ENCODE assay signal across 15 cellular contexts in the genomic region with DNA sequence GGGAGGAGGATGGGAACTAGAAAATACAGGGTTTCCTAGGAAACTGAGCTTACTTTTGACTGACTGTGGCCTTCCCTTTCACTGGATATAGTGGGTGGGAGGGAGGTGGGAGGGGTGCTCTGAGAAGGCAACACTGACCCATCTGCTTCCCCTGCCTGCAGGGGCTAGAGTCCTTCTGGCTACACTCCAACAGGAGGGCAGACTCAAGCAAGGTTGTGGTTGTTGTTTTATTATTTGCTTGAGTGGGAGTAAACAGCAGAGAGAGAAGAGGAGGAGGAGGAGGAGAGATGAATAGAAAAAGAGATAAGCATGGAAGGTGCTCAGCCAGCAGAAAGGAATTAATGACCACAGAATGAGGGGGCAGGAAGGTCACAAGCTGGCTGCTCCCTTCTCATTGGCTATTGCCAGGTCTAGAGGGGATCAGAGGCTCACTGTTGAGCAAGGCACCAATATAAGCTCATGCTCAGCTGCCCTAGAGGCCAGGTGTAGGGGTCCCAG.
DNase-seq lines count a peak whose midpoint lies in the region; ATAC-seq lines count a peak whose summit lies in the region.
"Had no signal": no experiment of that assay in that cellular context is flagged by ENCODE, and none has a peak within 500 bp of the region (broad histone marks: within the 10 kb centered on the region; RNA-seq: fewer than 3 reads in every experiment).

No MANE protein-coding gene starts in this region.

- CTCF ChIA-PET in activated naive CD4-positive, alpha-beta T cell treated with anti-CD3 and anti-CD28 coated beads for 36 hours (lab: Charles Lee), result interaction anchor here (0.9 to 2.4 kb wide), 4 partner anchors 10 to 22 kb away, joined by 3 to 5 read pairs (median 4); no protein-coding TSS in a partner anchor

- no peak overlapping the region for H2AFZ ChIP-seq in Karpas-422 (ENCODE audit: low read length)

- no peak overlapping the region for H3K4me2 ChIP-seq in Karpas-422 (ENCODE audit: low read depth, low read length, poor library complexity, severe bottlenecking)

- peak; percentile 16 for ATAC-seq in sciatic nerve
- ATAC-seq: PC-3 had no signal

- no peaks in the 10 kb centered on the region; the same call in 1 of the 2 replicates for H3K36me3 ChIP-seq in Karpas-422 (ENCODE audit: insufficient read depth, low read length)
- H3K36me3 ChIP-seq in ectodermal cell (ENCODE audit: control insufficient read depth, insufficient read depth, low read length), result no peaks in the 10 kb centered on the region

- H3K4me1 Mint-ChIP-seq in activated naive CD4-positive, alpha-beta T cell treated with anti-CD3 and anti-CD28 coated beads for 36 hours (ENCODE audit: low read depth), result peaks cover 57% of the 10 kb centered on the region

- DNase-seq in Karpas-422 (no peak), NCI-H226 (peak; percentile 85), sciatic nerve (ENCODE audit: low spot score) (no peak), NCI-H1092 treated with DMSO at 0.1 percent for 48 hours (lab: John Stamatoyannopoulos, UW) (no peak)
- no peak for DNase-seq in activated naive CD4-positive, alpha-beta T cell treated with anti-CD3 and anti-CD28 coated beads for 36 hours
- no peak for DNase-seq in stimulated activated CD4-positive, alpha-beta T cell treated with anti-CD3 and anti-CD28 coated beads, Interleukin-4, amount 100 ng/mL, for 24 hours
- DNase-seq: activated CD4-positive, alpha-beta T cell treated with anti-CD3 and anti-CD28 coated beads, Interleukin-2, amount 50 U/mL, for 1 hour; activated T-cell treated with anti-CD3 and anti-CD28 coated beads, Interleukin-2, amount 50 U/mL, for 48 hours; CD4-positive, CD25-positive, alpha-beta regulatory T cell; HCEC 1CT; NCI-H2081; PC-3; T-helper 1 cell had no signal

- H3K27me3 ChIP-seq in Karpas-422 (ENCODE audit: low read length) (no peaks in the 10 kb centered on the region), ectodermal cell (ENCODE audit: control insufficient read depth, insufficient read depth, low read length, poor library complexity, severe bottlenecking) (no peaks in the 10 kb centered on the region)

- no peak overlapping the region for H3K9ac ChIP-seq in Karpas-422 (ENCODE audit: low read length)

- no peak overlapping the region for H3K27ac Mint-ChIP-seq in activated naive CD4-positive, alpha-beta T cell treated with anti-CD3 and anti-CD28 coated beads for 36 hours
- H3K27ac Mint-ChIP-seq: CD4-positive, CD25-positive, alpha-beta regulatory T cell; dendritic cell treated with granulocyte-macrophage colony-stimulating factor and Interleukin-4, amounts not matched to agents 40 ng/mL and 50 ng/mL, for 4 days had no signal

- H3K9me3 Mint-ChIP-seq in activated naive CD4-positive, alpha-beta T cell treated with anti-CD3 and anti-CD28 coated beads for 36 hours, result no peaks in the 10 kb centered on the region
- H3K9me3 Mint-ChIP-seq: CD4-positive, CD25-positive, alpha-beta regulatory T cell; dendritic cell treated with granulocyte-macrophage colony-stimulating factor and Interleukin-4, amounts not matched to agents 40 ng/mL and 50 ng/mL, for 4 days had no signal

- peaks cover 83% of the 10 kb centered on the region for H3K79me2 ChIP-seq in Karpas-422 (ENCODE audit: low read length)

- intact Hi-C loops in sciatic nerve (cut with DNase I), result no loop called here
- intact Hi-C loops in activated naive CD4-positive, alpha-beta T cell treated with anti-CD3 and anti-CD28 coated beads for 36 hours (cut with micrococcal nuclease), result no loop called here

- H3K9me2 ChIP-seq in Karpas-422 (replicated peaks; ENCODE audit: insufficient read depth, low read length), result no peaks in the 10 kb centered on the region

- H3K27me3 Mint-ChIP-seq in activated naive CD4-positive, alpha-beta T cell treated with anti-CD3 and anti-CD28 coated beads for 36 hours (ENCODE audit: low read depth), result no peaks in the 10 kb centered on the region
- H3K27me3 Mint-ChIP-seq: CD4-positive, CD25-positive, alpha-beta regulatory T cell; dendritic cell treated with granulocyte-macrophage colony-stimulating factor and Interleukin-4, amounts not matched to agents 40 ng/mL and 50 ng/mL, for 4 days had no signal

- no peak overlapping the region for H3K4me3 ChIP-seq in Karpas-422 (ENCODE audit: low read length)
- H3K4me3 ChIP-seq in ectodermal cell (ENCODE audit: insufficient read depth, low read depth, low read length), result no peak overlapping the region

- H4K20me1 ChIP-seq in Karpas-422 (ENCODE audit: insufficient read depth, low read depth, low read length), result no peaks in the 10 kb centered on the region

- H3K27ac ChIP-seq in Karpas-422 (ENCODE audit: low read length) (0 out of 2 replicates have a peak overlapping the region, but pooled peaks have one; percentile 14), ectodermal cell (ENCODE audit: insufficient read depth, low read depth, low read length, poor library complexity, severe bottlenecking) (peak overlapping the region; percentile 4)

- H3K4me3 Mint-ChIP-seq in activated naive CD4-positive, alpha-beta T cell treated with anti-CD3 and anti-CD28 coated beads for 36 hours, result no peak overlapping the region
- H3K4me3 Mint-ChIP-seq: CD4-positive, CD25-positive, alpha-beta regulatory T cell; dendritic cell treated with granulocyte-macrophage colony-stimulating factor and Interleukin-4, amounts not matched to agents 40 ng/mL and 50 ng/mL, for 4 days had no signal

- H3K4me1 ChIP-seq in Karpas-422 (ENCODE audit: low read length) (peaks cover 49% of the 10 kb centered on the region), ectodermal cell (ENCODE audit: control insufficient read depth, insufficient read depth, low read length) (peaks cover 40% of the 10 kb centered on the region)

- H3K36me3 Mint-ChIP-seq in activated naive CD4-positive, alpha-beta T cell treated with anti-CD3 and anti-CD28 coated beads for 36 hours (ENCODE audit: low read depth), result peaks cover 14% of the 10 kb centered on the region

- H3K9me3 ChIP-seq in Karpas-422 (ENCODE audit: low read length) (no peaks in the 10 kb centered on the region), ectodermal cell (ENCODE audit: control insufficient read depth, low read length) (no peaks in the 10 kb centered on the region)
